In genomic region chr3:42613462-42613861, GRCh38 we compare ENCODE assay signal across 1 cellular context.
TF ChIP-seq lines count a peak whose summit lies in the region.

No MANE protein-coding gene starts in this region.

TF ChIP-seq in endothelial cell of umbilical vein, 7 proteins besides CTCF, POLR2A, EP300 and RAD21:
- TF ChIP-seq JUN (IDR thresholded peaks at IDR 0.05; ENCODE audit: borderline replicate concordance, insufficient read depth, insufficient read length, low read depth) (no peak), FOS (IDR thresholded peaks at IDR 0.05; ENCODE audit: borderline replicate concordance, insufficient read depth, low read length) (no peak), POLR2AphosphoS5 (IDR thresholded peaks at IDR 0.05; ENCODE audit: insufficient read depth, low read depth, low read length) (no peak), MAX (IDR thresholded peaks at IDR 0.05; ENCODE audit: insufficient read depth, insufficient read length) (no peak), EZH2 (IDR thresholded peaks at IDR 0.05; ENCODE audit: borderline replicate concordance, low read depth, low read length, severe bottlenecking) (no peak), GATA2 (IDR thresholded peaks at IDR 0.05; ENCODE audit: insufficient read depth, insufficient read length, low read depth, low read length) (no peak), MYC (IDR thresholded peaks at IDR 0.05; ENCODE audit: low read depth, low read length) (no peak)
